Comparison of ENCODE assay signal across 11 cellular contexts in the genomic region with DNA sequence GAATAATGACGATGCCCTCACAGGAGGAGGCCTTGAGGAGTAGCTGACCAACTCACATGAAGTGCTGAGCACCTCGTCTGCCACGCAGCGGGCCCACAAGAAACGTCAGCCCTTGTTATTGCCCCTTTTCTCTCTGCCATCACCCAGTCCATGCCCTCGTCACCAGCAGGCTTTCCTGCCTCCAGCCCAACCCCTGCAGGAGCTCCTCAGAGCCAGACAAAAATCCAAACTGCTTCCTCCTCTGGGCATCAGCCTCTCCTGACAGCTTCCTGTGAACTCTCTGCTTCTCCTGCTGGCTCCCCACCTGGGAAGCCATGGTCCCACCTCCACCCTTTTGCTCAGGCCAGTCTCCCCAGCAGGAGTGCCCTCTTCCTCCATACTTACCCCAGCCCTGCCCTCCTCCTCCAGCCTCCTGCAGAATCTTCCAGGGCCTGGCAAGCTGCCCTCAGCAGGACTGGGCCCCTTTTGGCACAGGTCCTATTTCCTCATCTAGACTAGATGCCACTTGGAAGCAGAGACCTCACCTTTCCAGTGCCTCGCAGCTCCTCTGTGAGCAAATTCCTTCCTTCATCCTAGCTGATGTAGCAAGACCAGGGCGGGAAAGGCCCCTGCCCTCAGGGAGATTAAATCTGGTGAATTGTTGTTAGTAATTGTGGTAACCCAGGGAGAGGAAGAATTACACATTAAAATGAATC.
DNase-seq lines count a peak whose midpoint lies in the region; ATAC-seq and TF ChIP-seq lines count a peak whose summit lies in the region.
"Had no signal": no experiment of that assay in that cellular context is flagged by ENCODE, and none has a peak within 500 bp of the region (broad histone marks: within the 10 kb centered on the region; RNA-seq: fewer than 3 reads in every experiment).

No MANE protein-coding gene starts in this region.

- H3K27ac ChIP-seq in GM23248 = no peak overlapping the region
- no peak overlapping the region for H3K27ac ChIP-seq in adrenal gland
- no peak overlapping the region for H3K27ac ChIP-seq in esophagus muscularis mucosa (replicated peaks in 1 of 4)
- H3K27ac ChIP-seq: testis had no signal

- intact Hi-C loops in Calu3 (cut with micrococcal nuclease; ENCODE audit: unreplicated experiment) (no loop called here), mucosa of descending colon (cut with DNase I, micrococcal nuclease) (loop anchor here in 1 of 2 donors (10.0 kb wide), 1 partner anchor 280 kb away; no protein-coding TSS in a partner anchor), adrenal gland (cut with DNase I) (loop anchor here (10.0 kb wide), 2 partner anchors 220 to 290 kb away; partner anchors contain the start of gene SLC29A3 (in 1 of the 2)), esophagus muscularis mucosa (cut with DNase I) (no loop called here)

- H3K36me3 ChIP-seq in GM23248 (ENCODE audit: low read depth) = no peaks in the 10 kb centered on the region
- H3K36me3 ChIP-seq in mucosa of descending colon (ENCODE audit: low read depth) = no peaks in the 10 kb centered on the region
- H3K36me3 ChIP-seq in adrenal gland (replicated peaks in 1 of 2) = no peaks in the 10 kb centered on the region
- no peaks in the 10 kb centered on the region for H3K36me3 ChIP-seq in esophagus muscularis mucosa

- TF ChIP-seq CTCF in Calu3 (IDR thresholded peaks at IDR 0.05; ENCODE audit: unreplicated experiment) = no peak
- no peak for TF ChIP-seq CTCF in mucosa of descending colon (IDR thresholded peaks at IDR 0.05)
- no peak for TF ChIP-seq CTCF in adrenal gland (IDR thresholded peaks at IDR 0.05)
- TF ChIP-seq CTCF in esophagus muscularis mucosa (IDR thresholded peaks at IDR 0.05) = no peak

- H3K9me3 ChIP-seq in GM23248 (ENCODE audit: low read depth) (no peaks in the 10 kb centered on the region), mucosa of descending colon (no peaks in the 10 kb centered on the region), adrenal gland (replicated peaks in 1 of 3) (no peaks in the 10 kb centered on the region), esophagus muscularis mucosa (no peaks in the 10 kb centered on the region)
- H3K9me3 ChIP-seq: testis had no signal

- H3K9ac ChIP-seq in GM23248 = no peak overlapping the region

- peak; percentile 45 for DNase-seq in Calu3
- peak; percentile 52 for DNase-seq in GM23248
- DNase-seq in activated naive CD8-positive, alpha-beta T cell treated with anti-CD3 and anti-CD28 coated beads, Interleukin-2, amount 50 U/mL, for 24 hours = no peak
- DNase-seq in mucosa of descending colon = peak; percentile 72 to 79 (median 72)
- DNase-seq in adrenal gland = no peak
- no peak for DNase-seq in esophagus muscularis mucosa (ENCODE audit: extremely low spot score)
- DNase-seq: CD4-positive, CD25-positive, alpha-beta regulatory T cell; head of caudate nucleus; NCI-H2107; testis had no signal

- H3K36me3 Mint-ChIP-seq in Calu3 (ENCODE audit: insufficient read depth, unreplicated experiment) = no peaks in the 10 kb centered on the region
- no peaks in the 10 kb centered on the region for H3K36me3 Mint-ChIP-seq in activated naive CD8-positive, alpha-beta T cell treated with anti-CD3 and anti-CD28 coated beads, Interleukin-2, amount 50 U/mL, for 24 hours (ENCODE audit: low read depth)
- H3K36me3 Mint-ChIP-seq: CD4-positive, CD25-positive, alpha-beta regulatory T cell had no signal

- no peak overlapping the region for H2AFZ ChIP-seq in GM23248

- TF ChIP-seq EP300 in esophagus muscularis mucosa (IDR thresholded peaks at IDR 0.05) = no peak

- H3F3A ChIP-seq in GM23248 (ENCODE audit: insufficient read depth) = peaks cover 21% of the 10 kb centered on the region

- in situ Hi-C loops in GM23248 (cut with MboI) = no loop called here

- peaks cover 11% of the 10 kb centered on the region for H3K4me1 Mint-ChIP-seq in Calu3 (ENCODE audit: low read depth, unreplicated experiment)
- peaks cover 53% of the 10 kb centered on the region for H3K4me1 Mint-ChIP-seq in activated naive CD8-positive, alpha-beta T cell treated with anti-CD3 and anti-CD28 coated beads, Interleukin-2, amount 50 U/mL, for 24 hours

- H4K20me1 ChIP-seq in GM23248 (ENCODE audit: insufficient read depth) = no peaks in the 10 kb centered on the region

- WGBS in GM23248 (ENCODE audit: low coverage in 1 of 2, low lambda C conversion rate in 2 of 2, missing lambda C conversion rate in 2 of 2), 2 experiments = 83 to 84% methylated on average over 8 of the region's 8 CpGs
- WGBS in adrenal gland, 4 donors = 79 to 92% (median 83%) methylated on average over 8 of the region's 8 CpGs
- 90% methylated on average over 7 of the region's 8 CpGs for WGBS in esophagus muscularis mucosa

- CTCF ChIA-PET in Calu3 (lab: Charles Lee) = interaction anchor here (0.6 kb wide), 3 partner anchors 8 to 1466 kb away, joined by 3 to 12 read pairs (median 4); no protein-coding TSS in a partner anchor

- H3K27me3 ChIP-seq in GM23248 (replicated peaks; ENCODE audit: insufficient read depth) (no peaks in the 10 kb centered on the region), adrenal gland (no peaks in the 10 kb centered on the region), esophagus muscularis mucosa (no peaks in the 10 kb centered on the region)
- H3K27me3 ChIP-seq: testis had no signal

- H3K27ac Mint-ChIP-seq in Calu3 (ENCODE audit: unreplicated experiment) = no peak overlapping the region
- peak overlapping the region; percentile 33 for H3K27ac Mint-ChIP-seq in activated naive CD8-positive, alpha-beta T cell treated with anti-CD3 and anti-CD28 coated beads, Interleukin-2, amount 50 U/mL, for 24 hours

- peaks cover 20% of the 10 kb centered on the region for H3K4me1 ChIP-seq in GM23248 (ENCODE audit: insufficient read depth)
- no peaks in the 10 kb centered on the region for H3K4me1 ChIP-seq in mucosa of descending colon (ENCODE audit: low read depth)
- no peaks in the 10 kb centered on the region for H3K4me1 ChIP-seq in adrenal gland (replicated peaks in 1 of 2)
- H3K4me1 ChIP-seq in esophagus muscularis mucosa = peaks cover 0 to 14% (median 7%) of the 10 kb centered on the region in 4 donors
- H3K4me1 ChIP-seq: testis had no signal

- peaks cover 32% of the 10 kb centered on the region for H3K27me3 Mint-ChIP-seq in Calu3 (ENCODE audit: unreplicated experiment)
- H3K27me3 Mint-ChIP-seq in activated naive CD8-positive, alpha-beta T cell treated with anti-CD3 and anti-CD28 coated beads, Interleukin-2, amount 50 U/mL, for 24 hours = peaks cover 2% of the 10 kb centered on the region

- no peak overlapping the region for H3K4me3 Mint-ChIP-seq in Calu3 (ENCODE audit: low read depth, unreplicated experiment)
- no peak overlapping the region for H3K4me3 Mint-ChIP-seq in activated naive CD8-positive, alpha-beta T cell treated with anti-CD3 and anti-CD28 coated beads, Interleukin-2, amount 50 U/mL, for 24 hours
- H3K4me3 Mint-ChIP-seq: CD4-positive, CD25-positive, alpha-beta regulatory T cell had no signal

- no peak for TF ChIP-seq POLR2A in adrenal gland (IDR thresholded peaks at IDR 0.05)
- TF ChIP-seq POLR2A in esophagus muscularis mucosa (IDR thresholded peaks at IDR 0.05; ENCODE audit: low read depth) = no peak

- H3K4me3 ChIP-seq in GM23248 = no peak overlapping the region
- H3K4me3 ChIP-seq in mucosa of descending colon = no peak overlapping the region
- no peak overlapping the region for H3K4me3 ChIP-seq in adrenal gland
- no peak overlapping the region for H3K4me3 ChIP-seq in esophagus muscularis mucosa
- H3K4me3 ChIP-seq: testis had no signal

- no peaks in the 10 kb centered on the region for H3K9me3 Mint-ChIP-seq in Calu3 (ENCODE audit: low read depth, unreplicated experiment)
- H3K9me3 Mint-ChIP-seq in activated naive CD8-positive, alpha-beta T cell treated with anti-CD3 and anti-CD28 coated beads, Interleukin-2, amount 50 U/mL, for 24 hours = no peaks in the 10 kb centered on the region
- H3K9me3 Mint-ChIP-seq: CD4-positive, CD25-positive, alpha-beta regulatory T cell had no signal

- H3K79me2 ChIP-seq in GM23248 (ENCODE audit: insufficient read depth) = no peaks in the 10 kb centered on the region

- no peak for ATAC-seq in activated naive CD8-positive, alpha-beta T cell treated with anti-CD3 and anti-CD28 coated beads, Interleukin-2, amount 50 U/mL, for 24 hours
- peak; percentile 73 for ATAC-seq in mucosa of descending colon
- ATAC-seq in GM18870 (IDR thresholded peaks at IDR 0.05; ENCODE audit: unreplicated experiment) = no peak

- H3K9me2 ChIP-seq in GM23248 (ENCODE audit: insufficient read depth) = no peaks in the 10 kb centered on the region

- no TSS peak for BruUV-seq in Calu3 (replicated peaks; lab: Mats Ljungman, UMichigan)

- no peak overlapping the region for H3K4me2 ChIP-seq in GM23248 (ENCODE audit: unreplicated experiment)

Comparison
In these comparisons a context has a peak if more than half of its experiments do, and no peak if none do; other contexts are left out.
1. DNase-seq: peak in Calu3 (single experiment), GM23248 (single experiment) and mucosa of descending colon (3 of 3); none in activated naive CD8-positive, alpha-beta T cell treated with anti-CD3 and anti-CD28 coated beads, Interleukin-2, amount 50 U/mL, for 24 hours (single experiment), adrenal gland (0 of 7) and esophagus muscularis mucosa (single experiment).
2. intact Hi-C loops: an anchor here in adrenal gland (10.0 kb wide); none called in Calu3 and esophagus muscularis mucosa.